ENCODE assay signal across 12 cellular contexts in the genomic region with DNA sequence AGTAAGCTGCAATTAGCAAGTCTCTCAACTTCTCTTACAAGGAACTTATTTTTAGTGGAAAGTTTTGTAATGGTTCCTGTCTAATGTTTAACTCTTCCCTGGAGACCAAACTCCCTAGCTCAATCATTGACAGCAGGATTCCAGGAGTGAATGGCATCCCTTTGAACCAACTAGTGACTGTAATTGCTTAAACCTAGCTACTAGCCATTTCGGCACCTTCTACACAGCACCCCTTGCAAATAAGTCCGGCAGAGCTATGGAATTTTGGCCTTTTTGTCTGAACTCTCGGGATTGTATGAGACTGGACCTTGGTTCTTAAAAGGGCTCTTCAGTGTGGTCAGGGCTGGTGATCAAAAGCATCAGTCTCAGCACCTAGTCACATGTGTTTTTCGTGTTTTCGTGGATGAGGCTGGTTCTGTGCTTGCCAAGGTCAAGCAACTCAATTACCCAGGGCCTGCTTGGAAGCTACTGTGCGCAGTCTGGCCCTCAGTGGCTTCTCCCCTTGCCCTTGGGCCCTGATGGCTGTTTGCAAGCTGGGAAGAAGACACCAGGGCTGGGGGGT.
A peak's percentile ranks its signal among the peaks of the same experiment; 100 is the strongest.
DNase-seq lines count a peak whose midpoint lies in the region; ATAC-seq, FAIRE-seq and TF ChIP-seq lines count a peak whose summit lies in the region.
"Had no signal": no experiment of that assay in that cellular context is flagged by ENCODE, and none has a peak within 500 bp of the region (broad histone marks: within the 10 kb centered on the region; RNA-seq: fewer than 3 reads in every experiment).

No MANE protein-coding gene starts in this region.

- H3K79me2 ChIP-seq in keratinocyte (ENCODE audit: control insufficient read depth, insufficient read depth, low read length): no peaks in the 10 kb centered on the region

- H3K4me3 ChIP-seq in keratinocyte (ENCODE audit: control insufficient read depth in 2 of 3, extremely low read depth in 1 of 3, insufficient read depth in 2 of 3, low read depth in 1 of 3, low read length in 3 of 3): no peak overlapping the region
- no peak overlapping the region for H3K4me3 ChIP-seq in spleen
- H3K4me3 ChIP-seq: gastroesophageal sphincter had no signal

- DNase-seq in T-helper 1 cell (no peak), activated B cell treated with CpG ODN at 0.5 μM for 24 hours (no peak), keratinocyte (ENCODE audit: low read depth, low spot score) (no peak), spleen (no peak), substantia nigra (lab: John Stamatoyannopoulos, UW) (no peak)
- DNase-seq: activated CD4-positive, CD25-positive, alpha-beta regulatory T cell treated with anti-CD3 and anti-CD28 coated beads, Interleukin-2, amount 50 U/mL, for 72 hours; NCI-H82; nucleus accumbens had no signal

- POLR2A ChIA-PET in activated B cell treated with CpG ODN at 0.5 μM for 24 hours (lab: Charles Lee): interaction anchor here (1.4 to 2.3 kb wide), 2 partner anchors 14 to 93 kb away, joined by 3 to 6 read pairs; no protein-coding TSS in a partner anchor

- intact Hi-C loops in activated B cell treated with CpG ODN at 0.5 μM for 24 hours (cut with micrococcal nuclease): loop anchor here (2.0 kb wide), 1 partner anchor 15 kb away; no protein-coding TSS in a partner anchor
- intact Hi-C loops in spleen (cut with DNase I; ENCODE audit: low total_unique reads): no loop called here

- dilution Hi-C loops in keratinocyte (cut with MboI; ENCODE audit: extremely low pct_ligation_motif_present, low sequenced_read_pairs): no loop called here

- no peak for TF ChIP-seq POLR2A in spleen (IDR thresholded peaks at IDR 0.05)

- peaks cover 71% of the 10 kb centered on the region for H3K4me1 Mint-ChIP-seq in T-helper 1 cell treated with Interleukin-12 subunit alpha and Interleukin-12 subunit beta and Interleukin-4 antibody, amounts not matched to agents 30 μg/mL and 1 μg/mL, for 36 hours (ENCODE audit: low read depth)
- peaks cover 91% of the 10 kb centered on the region for H3K4me1 Mint-ChIP-seq in activated B cell treated with CpG ODN at 0.5 μM for 24 hours

- H3K4me3 Mint-ChIP-seq in T-helper 1 cell treated with Interleukin-12 subunit alpha and Interleukin-12 subunit beta and Interleukin-4 antibody, amounts not matched to agents 30 μg/mL and 1 μg/mL, for 36 hours: peak overlapping the region; percentile 43
- no peak overlapping the region for H3K4me3 Mint-ChIP-seq in activated B cell treated with CpG ODN at 0.5 μM for 24 hours

- H3K9me3 Mint-ChIP-seq in T-helper 1 cell treated with Interleukin-12 subunit alpha and Interleukin-12 subunit beta and Interleukin-4 antibody, amounts not matched to agents 30 μg/mL and 1 μg/mL, for 36 hours: peaks cover 4% of the 10 kb centered on the region
- no peaks in the 10 kb centered on the region for H3K9me3 Mint-ChIP-seq in activated B cell treated with CpG ODN at 0.5 μM for 24 hours

- WGBS in spleen, 5 donors: 75 to 94% (median 89%) methylated on average over 6 of the region's 6 CpGs

- TF ChIP-seq CTCF in activated B cell treated with CpG ODN at 0.5 μM for 24 hours (IDR thresholded peaks at IDR 0.05): no peak
- no peak for TF ChIP-seq CTCF in keratinocyte (optimal IDR thresholded peaks at IDR 0.05 in 1 of 3, IDR thresholded peaks at IDR 0.05 in 1 of 3, conservative IDR thresholded peaks at IDR 0.05 in 1 of 3; ENCODE audit: extremely low read depth in 1 of 3, insufficient read depth in 2 of 3, low read length in 3 of 3)
- no peak for TF ChIP-seq CTCF in spleen (IDR thresholded peaks at IDR 0.05 in 8 of 11, conservative IDR thresholded peaks at IDR 0.05 in 3 of 11)

- H3K36me3 ChIP-seq in keratinocyte (ENCODE audit: control insufficient read depth in 2 of 2, extremely low read depth in 1 of 2, insufficient read depth in 2 of 2, low read length in 2 of 2): no peaks in the 10 kb centered on the region
- peaks cover 0 to 24% (median 0%) of the 10 kb centered on the region in 6 donors for H3K36me3 ChIP-seq in spleen
- H3K36me3 ChIP-seq: gastroesophageal sphincter had no signal

- H3K27ac Mint-ChIP-seq in T-helper 1 cell treated with Interleukin-12 subunit alpha and Interleukin-12 subunit beta and Interleukin-4 antibody, amounts not matched to agents 30 μg/mL and 1 μg/mL, for 36 hours: peak overlapping the region; percentile 86
- H3K27ac Mint-ChIP-seq in activated B cell treated with CpG ODN at 0.5 μM for 24 hours: peak overlapping the region; percentile 85

- no peak overlapping the region for H2AFZ ChIP-seq in keratinocyte (ENCODE audit: control insufficient read depth, low read length)

- FAIRE-seq in keratinocyte (lab: Jason Lieb, UNC): no peak

- no peaks in the 10 kb centered on the region for H3K27me3 ChIP-seq in keratinocyte (ENCODE audit: control insufficient read depth, extremely low read depth, insufficient read depth, low read length)
- no peaks in the 10 kb centered on the region for H3K27me3 ChIP-seq in spleen (replicated peaks in 1 of 7)
- H3K27me3 ChIP-seq: gastroesophageal sphincter had no signal

- no peaks in the 10 kb centered on the region for H3K27me3 Mint-ChIP-seq in T-helper 1 cell treated with Interleukin-12 subunit alpha and Interleukin-12 subunit beta and Interleukin-4 antibody, amounts not matched to agents 30 μg/mL and 1 μg/mL, for 36 hours (ENCODE audit: low read depth)
- H3K27me3 Mint-ChIP-seq in activated B cell treated with CpG ODN at 0.5 μM for 24 hours: no peaks in the 10 kb centered on the region

- H3K9ac ChIP-seq in keratinocyte (ENCODE audit: control insufficient read depth, extremely low read depth, insufficient read depth, low read length): no peak overlapping the region

- H3K36me3 Mint-ChIP-seq in T-helper 1 cell treated with Interleukin-12 subunit alpha and Interleukin-12 subunit beta and Interleukin-4 antibody, amounts not matched to agents 30 μg/mL and 1 μg/mL, for 36 hours (ENCODE audit: low read depth): peaks cover 37% of the 10 kb centered on the region
- peaks cover 58% of the 10 kb centered on the region for H3K36me3 Mint-ChIP-seq in activated B cell treated with CpG ODN at 0.5 μM for 24 hours (ENCODE audit: low read depth)

- no peaks in the 10 kb centered on the region for H3K9me3 ChIP-seq in keratinocyte (ENCODE audit: control insufficient read depth, low read depth, low read length)
- H3K9me3 ChIP-seq in spleen: no peaks in the 10 kb centered on the region
- H3K9me3 ChIP-seq: gastroesophageal sphincter had no signal

- H3K4me2 ChIP-seq in keratinocyte (ENCODE audit: control insufficient read depth, extremely low read depth, insufficient read depth, low read depth, low read length): no peak overlapping the region

- no peaks in the 10 kb centered on the region for H3K9me1 ChIP-seq in keratinocyte (ENCODE audit: control insufficient read depth, extremely low read depth, insufficient read depth, low read length)

- H3K27ac ChIP-seq in keratinocyte (ENCODE audit: control insufficient read depth, insufficient read depth, low read length) (peak overlapping the region; percentile 58), spleen (peak overlapping the region in 5 of 8 donors; percentile 47 to 90 (median 77)), substantia nigra (ENCODE audit: low read depth, low read length, poor library complexity, severe bottlenecking) (no peak overlapping the region)

- no peak for ATAC-seq in activated B cell treated with CpG ODN at 0.5 μM for 24 hours (ENCODE audit: low read depth)
- ATAC-seq in HG02852 (IDR thresholded peaks at IDR 0.05; ENCODE audit: unreplicated experiment): no peak
- ATAC-seq in GM21576 (IDR thresholded peaks at IDR 0.05; ENCODE audit: unreplicated experiment): no peak
- ATAC-seq: gastroesophageal sphincter had no signal

- H3K4me1 ChIP-seq in keratinocyte (ENCODE audit: control insufficient read depth, extremely low read depth, insufficient read depth, low read length) (peaks cover 39% of the 10 kb centered on the region), spleen (peaks cover 34 to 100% (median 79%) of the 10 kb centered on the region in 6 donors)

- CTCF ChIA-PET in activated B cell treated with CpG ODN at 0.5 μM for 24 hours (lab: Charles Lee): no interaction called here

- H4K20me1 ChIP-seq in keratinocyte (ENCODE audit: control insufficient read depth, extremely low read depth, insufficient read depth, low read length): no peaks in the 10 kb centered on the region
